ENCODE assay signal across 1 cellular context in genomic region chr9:124222918-124223720, GRCh38.
A peak's percentile ranks its signal among the peaks of the same experiment; 100 is the strongest.
TF ChIP-seq lines count a peak whose summit lies in the region.

No MANE protein-coding gene starts in this region.

TF ChIP-seq in HepG2, 621 proteins besides CTCF, POLR2A, EP300 and RAD21 (continued from another document and continues in another):
- TF ChIP-seq GRHL1 (CRISPR knock-in tag; conservative IDR thresholded peaks at IDR 0.05): no peak
- peak; percentile 96 for TF ChIP-seq SP5 (CRISPR knock-in tag; IDR thresholded peaks at IDR 0.05; ENCODE audit: borderline replicate concordance, low read depth)
- TF ChIP-seq ZNF343 (CRISPR knock-in tag; IDR thresholded peaks at IDR 0.05): peak; percentile 49; the same call in 1 of the 2 replicates
- peak; percentile 42; the same call in 1 of the 2 replicates for TF ChIP-seq ZHX1 (CRISPR knock-in tag; IDR thresholded peaks at IDR 0.05; ENCODE audit: low read depth)
- no peak for TF ChIP-seq FOXA1 (IDR thresholded peaks at IDR 0.05)
- TF ChIP-seq FOXA1 (CRISPR knock-in tag; IDR thresholded peaks at IDR 0.05): peak; percentile 86
- TF ChIP-seq SRSF9 (IDR thresholded peaks at IDR 0.05; ENCODE audit: borderline replicate concordance, insufficient read depth, low read depth, low read length, poor library complexity, severe bottlenecking): no peak
- TF ChIP-seq KIAA2018 (CRISPR knock-in tag; IDR thresholded peaks at IDR 0.05; ENCODE audit: borderline replicate concordance): no peak
- TF ChIP-seq ZSCAN21 (CRISPR knock-in tag; IDR thresholded peaks at IDR 0.05; ENCODE audit: borderline replicate concordance): peak; percentile 84; the same call in 1 of the 2 replicates
- TF ChIP-seq ZNF652 (CRISPR knock-in tag; IDR thresholded peaks at IDR 0.05; ENCODE audit: borderline replicate concordance, low read depth): peak; percentile 37; the same call in 1 of the 2 replicates
- no peak for TF ChIP-seq SMAD1 (CRISPR knock-in tag; IDR thresholded peaks at IDR 0.05; ENCODE audit: borderline replicate concordance, low read depth)
- peak; percentile 93 for TF ChIP-seq CCDC6 (CRISPR knock-in tag; IDR thresholded peaks at IDR 0.05)
- TF ChIP-seq THYN1 (CRISPR knock-in tag; IDR thresholded peaks at IDR 0.05; ENCODE audit: borderline replicate concordance, low read depth): no peak
- TF ChIP-seq RBFOX2 (IDR thresholded peaks at IDR 0.05; ENCODE audit: low read depth, low read length): no peak
- no peak for TF ChIP-seq PRPF4 (IDR thresholded peaks at IDR 0.05; ENCODE audit: low read depth, low read length, poor library complexity, severe bottlenecking)
- TF ChIP-seq BRF2 (CRISPR knock-in tag; IDR thresholded peaks at IDR 0.05): 0 out of 2 replicates have a peak, but pooled peaks have one; percentile 49
- peak in 1 of 2 experiments; percentile 66; a peak in 2 of 4 replicates for TF ChIP-seq ATF4 (CRISPR knock-in tag; IDR thresholded peaks at IDR 0.05)
- TF ChIP-seq ZNF513 (CRISPR knock-in tag; conservative IDR thresholded peaks at IDR 0.05): no peak
- no peak for TF ChIP-seq ZNF713 (CRISPR knock-in tag; IDR thresholded peaks at IDR 0.05)
- no peak for TF ChIP-seq ZNF549 (CRISPR knock-in tag; IDR thresholded peaks at IDR 0.05)
- TF ChIP-seq PRDM4 (CRISPR knock-in tag; IDR thresholded peaks at IDR 0.05; ENCODE audit: borderline replicate concordance): no peak
- TF ChIP-seq KDM6A (CRISPR knock-in tag; IDR thresholded peaks at IDR 0.05; ENCODE audit: low read depth): peak; percentile 98
- no peak for TF ChIP-seq ZSCAN30 (CRISPR knock-in tag; IDR thresholded peaks at IDR 0.05)
- TF ChIP-seq ISX (CRISPR knock-in tag; conservative IDR thresholded peaks at IDR 0.05): no peak
- TF ChIP-seq POGZ (CRISPR knock-in tag; IDR thresholded peaks at IDR 0.05): peak; percentile 87
- no peak for TF ChIP-seq PAX8 (CRISPR knock-in tag; IDR thresholded peaks at IDR 0.05; ENCODE audit: borderline replicate concordance)
- no peak for TF ChIP-seq ZNF274 (CRISPR knock-in tag; IDR thresholded peaks at IDR 0.05)
- peak; percentile 94 for TF ChIP-seq AKAP8 (CRISPR knock-in tag; IDR thresholded peaks at IDR 0.05)
- peak; percentile 85; the same call in 1 of the 2 replicates for TF ChIP-seq ZNF567 (CRISPR knock-in tag; IDR thresholded peaks at IDR 0.05; ENCODE audit: borderline replicate concordance)
- peak; percentile 81 for TF ChIP-seq MLX (CRISPR knock-in tag; IDR thresholded peaks at IDR 0.05)
- peak; percentile 94 for TF ChIP-seq ZBTB43 (CRISPR knock-in tag; conservative IDR thresholded peaks at IDR 0.05)
- no peak for TF ChIP-seq JARID2 (CRISPR knock-in tag; IDR thresholded peaks at IDR 0.05; ENCODE audit: insufficient replicate concordance)
- TF ChIP-seq ZNF33A (CRISPR knock-in tag; IDR thresholded peaks at IDR 0.05; ENCODE audit: borderline replicate concordance): no peak
- no peak for TF ChIP-seq MYNN (CRISPR knock-in tag; IDR thresholded peaks at IDR 0.05; ENCODE audit: low read depth)
